ENCODE assay signal across 8 cellular contexts in genomic region chr19:45423033-45423588, GRCh38. TPM values are rescaled to one million over a fixed set of nuclear protein-coding genes. Genes with fewer than 3 reads are reported as not detected.
DNase-seq lines count a peak whose midpoint lies in the region; ATAC-seq and TF ChIP-seq lines count a peak whose summit lies in the region.

No MANE protein-coding gene starts in this region.

- no peak for TF ChIP-seq CTCF in AG04449 (IDR thresholded peaks at IDR 0.05; ENCODE audit: insufficient read depth, low read length, missing control alignments)
- TF ChIP-seq CTCF in OCI-LY3 (IDR thresholded peaks at IDR 0.05; ENCODE audit: low read depth, low read length), result no peak
- TF ChIP-seq CTCF in chondrocyte (IDR thresholded peaks at IDR 0.05), result no peak
- no peak for TF ChIP-seq CTCF in natural killer cell (IDR thresholded peaks at IDR 0.05)

- peak overlapping the region; percentile 78 for H3K27ac ChIP-seq in OCI-LY3 (ENCODE audit: low read length)

- peak overlapping the region; percentile 90 for H3K9ac ChIP-seq in OCI-LY3 (ENCODE audit: low read length)

- H3K79me2 ChIP-seq in OCI-LY3 (ENCODE audit: low read length), result peaks cover 17% of the 10 kb centered on the region

- intact Hi-C loops in natural killer cell (cut with micrococcal nuclease), result loop anchor here (5.0 to 10.0 kb wide), 2 partner anchors 142 to 269 kb away; partner anchors contain the start of genes QPCTL and SNRPD2

- no peaks in the 10 kb centered on the region for H4K20me1 ChIP-seq in OCI-LY3 (ENCODE audit: insufficient read depth, low read length)

- no peak for ATAC-seq in natural killer cell

- H3K4me1 Mint-ChIP-seq in chondrocyte (ENCODE audit: low read depth) (peaks cover 47% of the 10 kb centered on the region), natural killer cell (peaks cover 27 to 44% of the 10 kb centered on the region in 2 donors)

- H3K27me3 ChIP-seq in OCI-LY3 (ENCODE audit: low read depth, low read length), result no peaks in the 10 kb centered on the region

- peak overlapping the region; percentile 82 for H3K4me3 ChIP-seq in AG04449 (ENCODE audit: low read depth, low read length)
- peak overlapping the region; percentile 77 for H3K4me3 ChIP-seq in OCI-LY3 (ENCODE audit: low read length)

- peak overlapping the region; percentile 98 for H3K4me3 Mint-ChIP-seq in chondrocyte (ENCODE audit: unreplicated experiment)
- peak overlapping the region; percentile 96 for H3K4me3 Mint-ChIP-seq in natural killer cell

- H3K4me1 ChIP-seq in OCI-LY3 (ENCODE audit: low read length), result peaks cover 34% of the 10 kb centered on the region

- peaks cover 16% of the 10 kb centered on the region for H3K36me3 ChIP-seq in OCI-LY3 (replicated peaks; ENCODE audit: low read depth, low read length)

- no peaks in the 10 kb centered on the region for H3K9me3 ChIP-seq in OCI-LY3 (ENCODE audit: insufficient read depth, low read length)

- peaks cover 9% of the 10 kb centered on the region for H3K36me3 Mint-ChIP-seq in chondrocyte (ENCODE audit: low read depth)
- no peaks in the 10 kb centered on the region for H3K36me3 Mint-ChIP-seq in natural killer cell

- H3K9me3 Mint-ChIP-seq in chondrocyte (ENCODE audit: low read depth), result no peaks in the 10 kb centered on the region
- no peaks in the 10 kb centered on the region for H3K9me3 Mint-ChIP-seq in natural killer cell

- H3K27ac Mint-ChIP-seq in chondrocyte (ENCODE audit: unreplicated experiment), result peak overlapping the region; percentile 100
- H3K27ac Mint-ChIP-seq in natural killer cell, result peak overlapping the region; percentile 92 to 96

- CTCF ChIA-PET in AG04449 (lab: Yijun Ruan, JAX), result interaction anchor here (1.0 to 10.5 kb wide), 2 partner anchors 55 to 63 kb away, joined by 4 to 197 read pairs; no protein-coding TSS in a partner anchor

- POLR2A ChIA-PET in AG04449 (lab: Yijun Ruan, JAX), result interaction anchor here (0.5 kb wide), 1 partner anchor 284 kb away, joined by 3 read pairs; no protein-coding TSS in a partner anchor

- DNase-seq in AG04449 (ENCODE audit: low read depth, low spot score) (no peak), chondrocyte (ENCODE audit: low spot score) (no peak), natural killer cell (no peak), GOT3 (lab: John Stamatoyannopoulos, UW) (no peak), NAMALWA (ENCODE audit: low spot score) (no peak), CD1c-positive myeloid dendritic cell (ENCODE audit: extremely low spot score) (no peak), LoVo (ENCODE audit: low spot score) (no peak)

- no peaks in the 10 kb centered on the region for H3K27me3 Mint-ChIP-seq in chondrocyte (ENCODE audit: low read depth)
- H3K27me3 Mint-ChIP-seq in natural killer cell (ENCODE audit: low read depth in 2 of 2), result no peaks in the 10 kb centered on the region

- H2AFZ ChIP-seq in OCI-LY3 (ENCODE audit: low read depth, low read length), result no peak overlapping the region

- H3K4me2 ChIP-seq in OCI-LY3 (ENCODE audit: low read length), result peak overlapping the region; percentile 80

RNA-seq across cellular contexts. Expression of gene ERCC1, which starts 0.6 kb away (rescaled TPM):
- total RNA-seq in chondrocyte (72.4 to 93.1 TPM (median 77.9 TPM) in 3 replicates), natural killer cell (10 to 100 TPM; 46.8 to 55.2 (median 48.2) TPM)

RNA-seq across cellular contexts. Expression of gene POLR1G, which starts 16.7 kb away (rescaled TPM):
- total RNA-seq in chondrocyte (7.3 to 10.4 TPM (median 9.6 TPM) in 3 replicates), natural killer cell (1 to 10 TPM in 1 of 3 donors, under 1 TPM in 2; 0.28 to 1.4 (median 0.45) TPM)

RNA-seq across cellular contexts. Expression of gene PPP1R13L, which starts 18.2 kb away (rescaled TPM):
- total RNA-seq in chondrocyte (67.2 to 111 TPM (median 110 TPM) in 3 replicates), natural killer cell (1 to 10 TPM; 5.6 to 7.4 (median 5.9) TPM)

RNA-seq across cellular contexts. Expression of gene FOSB, which starts 44.7 kb away (rescaled TPM):
- 25.5 to 50.9 TPM (median 43.8 TPM) in 3 replicates for total RNA-seq in chondrocyte
- 1,000 to 10,000 TPM in 2 of 3 donors, 100 to 1,000 TPM in 1; 784 to 1,837 (median 1,121) TPM for total RNA-seq in natural killer cell

RNA-seq across cellular contexts. Expression of gene ERCC2, which starts 52.7 kb away (rescaled TPM):
- total RNA-seq in chondrocyte (29.6 to 38.0 TPM (median 32.5 TPM) in 3 replicates), natural killer cell (10 to 100 TPM; 13.4 to 22.3 (median 14.9) TPM)
